Comparison of ENCODE assay signal across 19 cellular contexts in the genomic region with DNA sequence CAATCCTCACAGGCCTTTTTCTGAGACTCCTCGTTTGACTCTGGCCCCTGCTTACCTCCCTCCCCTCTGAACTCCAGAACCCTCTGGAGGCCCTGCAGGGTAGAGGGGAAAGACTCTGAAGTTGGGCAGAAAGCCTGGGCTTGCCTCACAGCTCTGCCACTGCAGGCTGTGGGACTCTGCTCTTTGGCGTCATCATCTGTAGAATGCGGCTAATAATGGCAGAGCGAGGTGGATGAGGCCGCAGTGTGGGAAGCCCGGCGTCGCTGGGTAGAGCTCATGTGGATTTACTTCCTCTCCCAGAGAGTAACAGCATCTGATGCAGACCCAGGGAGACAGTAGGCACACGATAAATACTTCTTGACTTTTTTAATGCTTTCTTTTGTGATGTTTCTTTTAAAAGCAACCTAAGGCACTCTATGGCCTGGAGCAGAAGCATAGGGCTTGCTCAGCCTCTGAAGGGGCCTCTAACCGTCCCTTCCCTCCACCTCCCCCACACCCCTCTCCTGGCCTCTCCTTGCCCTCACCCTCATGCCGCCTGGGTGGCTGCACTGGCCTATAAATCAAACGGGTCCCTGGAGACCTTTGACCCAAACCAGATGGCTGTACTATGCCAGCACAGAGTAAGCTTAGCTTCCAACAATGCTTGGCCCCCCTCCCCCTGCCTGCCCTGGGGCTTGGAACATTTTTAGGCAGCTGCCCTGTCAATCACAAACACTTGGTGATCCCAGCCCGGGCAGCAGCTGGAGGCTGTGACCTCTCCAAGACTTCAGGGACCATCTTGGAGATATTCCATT. TPM values are rescaled to one million over a fixed set of nuclear protein-coding genes. Genes with fewer than 3 reads are reported as not detected.
DNase-seq lines count a peak whose midpoint lies in the region; ATAC-seq and TF ChIP-seq lines count a peak whose summit lies in the region.
"Had no signal": no experiment of that assay in that cellular context is flagged by ENCODE, and none has a peak within 500 bp of the region (broad histone marks: within the 10 kb centered on the region; RNA-seq: fewer than 3 reads in every experiment).

No MANE protein-coding gene starts in this region.

- peaks cover 0 to 2% of the 10 kb centered on the region in 2 donors for H3K27me3 Mint-ChIP-seq in natural killer cell treated with Interleukin-12 subunit alpha and Interleukin-12 subunit beta and Interleukin-15 and Interleukin-18, amount 100 ng/mL, for 72 hours
- H3K27me3 Mint-ChIP-seq in natural killer cell (ENCODE audit: low read depth in 2 of 2) (no peaks in the 10 kb centered on the region), glutamatergic neuron (ENCODE audit: unreplicated experiment) (peaks cover 17% of the 10 kb centered on the region), neural crest cell (ENCODE audit: low read depth) (no peaks in the 10 kb centered on the region)
- H3K27me3 Mint-ChIP-seq: activated CD4-positive, alpha-beta T cell treated with anti-CD3 and anti-CD28 coated beads for 36 hours; activated naive CD4-positive, alpha-beta T cell treated with anti-CD3 and anti-CD28 coated beads, Interleukin-2, amount 50 U/mL, for 24 hours had no signal

- no peaks in the 10 kb centered on the region for H3K36me3 Mint-ChIP-seq in natural killer cell treated with Interleukin-12 subunit alpha and Interleukin-12 subunit beta and Interleukin-15 and Interleukin-18, amount 100 ng/mL, for 72 hours
- H3K36me3 Mint-ChIP-seq in natural killer cell: no peaks in the 10 kb centered on the region
- no peaks in the 10 kb centered on the region for H3K36me3 Mint-ChIP-seq in glutamatergic neuron (ENCODE audit: unreplicated experiment)
- no peaks in the 10 kb centered on the region for H3K36me3 Mint-ChIP-seq in neural crest cell (ENCODE audit: low read depth)
- H3K36me3 Mint-ChIP-seq: activated naive CD4-positive, alpha-beta T cell treated with anti-CD3 and anti-CD28 coated beads, Interleukin-2, amount 50 U/mL, for 24 hours; immature natural killer cell had no signal

- no peaks in the 10 kb centered on the region for H3K4me1 Mint-ChIP-seq in natural killer cell treated with Interleukin-12 subunit alpha and Interleukin-12 subunit beta and Interleukin-15 and Interleukin-18, amount 100 ng/mL, for 72 hours (ENCODE audit: low read depth in 2 of 2)
- H3K4me1 Mint-ChIP-seq in natural killer cell (no peaks in the 10 kb centered on the region), glutamatergic neuron (ENCODE audit: low read depth, unreplicated experiment) (peaks cover 86% of the 10 kb centered on the region), neural crest cell (peaks cover 90% of the 10 kb centered on the region)
- H3K4me1 Mint-ChIP-seq: activated CD4-positive, alpha-beta T cell treated with anti-CD3 and anti-CD28 coated beads for 36 hours; activated naive CD4-positive, alpha-beta T cell treated with anti-CD3 and anti-CD28 coated beads, Interleukin-2, amount 50 U/mL, for 24 hours; immature natural killer cell had no signal

- H3K9me3 Mint-ChIP-seq in natural killer cell treated with Interleukin-12 subunit alpha and Interleukin-12 subunit beta and Interleukin-15 and Interleukin-18, amount 100 ng/mL, for 72 hours: no peaks in the 10 kb centered on the region
- H3K9me3 Mint-ChIP-seq in natural killer cell: no peaks in the 10 kb centered on the region
- H3K9me3 Mint-ChIP-seq in glutamatergic neuron (ENCODE audit: unreplicated experiment): peaks cover 19% of the 10 kb centered on the region
- no peaks in the 10 kb centered on the region for H3K9me3 Mint-ChIP-seq in neural crest cell
- H3K9me3 Mint-ChIP-seq: activated naive CD4-positive, alpha-beta T cell treated with anti-CD3 and anti-CD28 coated beads, Interleukin-2, amount 50 U/mL, for 24 hours; HFFc6; immature natural killer cell had no signal

- H3K9me3 ChIP-seq in aorta (ENCODE audit: control insufficient read depth, low read length) (no peaks in the 10 kb centered on the region), A673 (ENCODE audit: low read depth, low read length, poor library complexity, severe bottlenecking) (no peaks in the 10 kb centered on the region), MG63 (no peaks in the 10 kb centered on the region)

- H3K27me3 ChIP-seq in aorta (ENCODE audit: control insufficient read depth in 1 of 2, insufficient read depth in 2 of 2, low read length in 1 of 2): no peaks in the 10 kb centered on the region
- no peaks in the 10 kb centered on the region for H3K27me3 ChIP-seq in A673 (replicated peaks; ENCODE audit: insufficient read depth, low read depth, low read length, poor library complexity)
- H3K27me3 ChIP-seq in MG63: no peaks in the 10 kb centered on the region

- intact Hi-C loops in natural killer cell (cut with micrococcal nuclease): no loop called here
- intact Hi-C loops in aorta (cut with DNase I): no loop called here
- intact Hi-C loops in A673 (cut with micrococcal nuclease; ENCODE audit: unreplicated experiment): no loop called here
- intact Hi-C loops in posterior cingulate gyrus (cut with DNase I): no loop called here

- BruUV-seq in A673 (replicated peaks; lab: Mats Ljungman, UMichigan): no TSS peak

- CTCF ChIA-PET in A673 (lab: Charles Lee): no interaction called here

- WGBS in aorta, 2 donors: 19 to 37% methylated on average over 13 of the region's 13 CpGs

- POLR2A ChIA-PET in A673 (lab: Charles Lee; ENCODE audit: low non-redundant PET): no interaction called here

- H3K4me1 ChIP-seq in aorta (ENCODE audit: control insufficient read depth in 1 of 2, insufficient read depth in 2 of 2, low read length in 2 of 2): no peaks in the 10 kb centered on the region
- no peaks in the 10 kb centered on the region for H3K4me1 ChIP-seq in A673 (ENCODE audit: insufficient read depth, low read length, poor library complexity, severe bottlenecking)

- H3K4me3 ChIP-seq in aorta (ENCODE audit: low read length in 2 of 2) (no peak overlapping the region), A673 (ENCODE audit: low read depth, low read length, poor library complexity, severe bottlenecking) (no peak overlapping the region), MG63 (no peak overlapping the region)

- H3K27ac ChIP-seq in aorta (ENCODE audit: low read depth in 1 of 2, low read length in 2 of 2) (no peak overlapping the region), A673 (ENCODE audit: low read depth, low read length, poor library complexity, severe bottlenecking) (no peak overlapping the region)

- TF ChIP-seq CTCF in natural killer cell (IDR thresholded peaks at IDR 0.05) (no peak), glutamatergic neuron (IDR thresholded peaks at IDR 0.05; ENCODE audit: partially characterized antibody, unreplicated experiment) (no peak), neural crest cell (conservative IDR thresholded peaks at IDR 0.05) (no peak), A673 (conservative IDR thresholded peaks at IDR 0.05; ENCODE audit: low read depth, low read length) (no peak)

- no peak for ATAC-seq in natural killer cell treated with Interleukin-12 subunit alpha and Interleukin-12 subunit beta and Interleukin-15 and Interleukin-18, amount 100 ng/mL, for 72 hours
- ATAC-seq in natural killer cell: no peak
- ATAC-seq in aorta (ENCODE audit: low FRiP score): peak; percentile 31
- ATAC-seq: activated CD4-positive, alpha-beta T cell treated with anti-CD3 and anti-CD28 coated beads for 36 hours had no signal

- H3K27ac Mint-ChIP-seq in natural killer cell treated with Interleukin-12 subunit alpha and Interleukin-12 subunit beta and Interleukin-15 and Interleukin-18, amount 100 ng/mL, for 72 hours: no peak overlapping the region
- H3K27ac Mint-ChIP-seq in natural killer cell (no peak overlapping the region), glutamatergic neuron (ENCODE audit: unreplicated experiment) (peak overlapping the region; percentile 90), neural crest cell (ENCODE audit: unreplicated experiment) (peak overlapping the region; percentile 79)
- H3K27ac Mint-ChIP-seq: activated CD4-positive, alpha-beta T cell treated with anti-CD3 and anti-CD28 coated beads for 36 hours; activated naive CD4-positive, alpha-beta T cell treated with anti-CD3 and anti-CD28 coated beads, Interleukin-2, amount 50 U/mL, for 24 hours; HFFc6; immature natural killer cell had no signal

- DNase-seq in natural killer cell treated with Interleukin-12 subunit alpha and Interleukin-12 subunit beta and Interleukin-15 and Interleukin-18, amount 100 ng/mL, for 72 hours (ENCODE audit: low spot score): peak; percentile 49
- DNase-seq in natural killer cell (no peak), glutamatergic neuron (peak; percentile 78), neural crest cell (ENCODE audit: low read depth, low spot score) (peak; percentile 74), aorta (peak in 1 of 2 donors; percentile 73), A673 (ENCODE audit: low spot score) (no peak), posterior cingulate gyrus (no peak), MG63 (no peak)
- DNase-seq: activated CD4-positive, alpha-beta T cell treated with anti-CD3 and anti-CD28 coated beads for 36 hours; COR-L47; foreskin fibroblast; HFFc6; immature natural killer cell; KG1; midbrain; NCI-H1436; NCI-H446 treated with DMSO at 0.1 percent for 48 hours; T-helper 2 cell had no signal

- H3K4me3 Mint-ChIP-seq in natural killer cell treated with Interleukin-12 subunit alpha and Interleukin-12 subunit beta and Interleukin-15 and Interleukin-18, amount 100 ng/mL, for 72 hours: no peak overlapping the region
- H3K4me3 Mint-ChIP-seq in natural killer cell (no peak overlapping the region), glutamatergic neuron (ENCODE audit: unreplicated experiment) (peak overlapping the region; percentile 53), neural crest cell (peak overlapping the region; percentile 63)
- H3K4me3 Mint-ChIP-seq: activated CD4-positive, alpha-beta T cell treated with anti-CD3 and anti-CD28 coated beads for 36 hours; activated naive CD4-positive, alpha-beta T cell treated with anti-CD3 and anti-CD28 coated beads, Interleukin-2, amount 50 U/mL, for 24 hours; HFFc6; immature natural killer cell had no signal

- H3K36me3 ChIP-seq in aorta (ENCODE audit: control insufficient read depth in 1 of 2, insufficient read depth in 2 of 2, low read length in 1 of 2) (no peaks in the 10 kb centered on the region), A673 (ENCODE audit: insufficient read depth, low read length, poor library complexity, severe bottlenecking) (no peaks in the 10 kb centered on the region), MG63 (no peaks in the 10 kb centered on the region)

RNA-seq across cellular contexts. Expression of a gene that starts 32.9 kb away (rescaled TPM):
- not detected for total RNA-seq in natural killer cell treated with Interleukin-12 subunit alpha and Interleukin-12 subunit beta and Interleukin-15 and Interleukin-18, amount 100 ng/mL, for 72 hours
- total RNA-seq in natural killer cell (not detected), glutamatergic neuron (ENCODE audit: unreplicated experiment) (98.4 TPM), neural crest cell (33.2 and 35.1 TPM in 2 replicates), aorta (1 to 10 TPM; 1.0 to 2.0 TPM), A673 (2021) (0.39 and 0.66 TPM in 2 replicates)
- under 1 TPM in 1 of 2 donors, not detected in 1; 0.13 TPM for polyA plus RNA-seq in aorta
- 0.23 and 1.2 TPM in 2 replicates for total RNA-seq in MG63 (2014; rRNA removed; shearing (Covaris generic); ENCODE audit: low replicate concordance)
- total RNA-seq: activated CD4-positive, alpha-beta T cell treated with anti-CD3 and anti-CD28 coated beads for 36 hours; HFFc6 had no signal
- polyA plus RNA-seq: immature natural killer cell had no signal

Comparison
In these comparisons a context has a peak if more than half of its experiments do, and no peak if none do; other contexts are left out.
1. DNase-seq: peak in natural killer cell treated with Interleukin-12 subunit alpha and Interleukin-12 subunit beta and Interleukin-15 and Interleukin-18, amount 100 ng/mL, for 72 hours (single experiment), glutamatergic neuron (single experiment) and neural crest cell (single experiment); none in natural killer cell (single experiment), A673 (single experiment), posterior cingulate gyrus (0 of 10) and MG63 (single experiment).
2. H3K27ac Mint-ChIP-seq: peak in glutamatergic neuron (single experiment) and neural crest cell (single experiment); none in natural killer cell treated with Interleukin-12 subunit alpha and Interleukin-12 subunit beta and Interleukin-15 and Interleukin-18, amount 100 ng/mL, for 72 hours (0 of 2) and natural killer cell (0 of 2).
3. H3K4me3 Mint-ChIP-seq: peak in glutamatergic neuron (single experiment) and neural crest cell (single experiment); none in natural killer cell treated with Interleukin-12 subunit alpha and Interleukin-12 subunit beta and Interleukin-15 and Interleukin-18, amount 100 ng/mL, for 72 hours (single experiment) and natural killer cell (single experiment).
4. RNA of a gene that starts 32.9 kb away (total RNA-seq): 98.4 TPM in glutamatergic neuron (single experiment) and 33.2 to 35.1 TPM in neural crest cell; 1.0 to 2.0 TPM in aorta, 0.39 to 0.66 TPM in A673, 0.23 to 1.2 TPM in MG63, not detected in natural killer cell treated with Interleukin-12 subunit alpha and Interleukin-12 subunit beta and Interleukin-15 and Interleukin-18, amount 100 ng/mL, for 72 hours and not detected in natural killer cell; every median in the first group is over 10 times any median in the second.